Comparison of ENCODE assay signal across 1 cellular context in the genomic region with DNA sequence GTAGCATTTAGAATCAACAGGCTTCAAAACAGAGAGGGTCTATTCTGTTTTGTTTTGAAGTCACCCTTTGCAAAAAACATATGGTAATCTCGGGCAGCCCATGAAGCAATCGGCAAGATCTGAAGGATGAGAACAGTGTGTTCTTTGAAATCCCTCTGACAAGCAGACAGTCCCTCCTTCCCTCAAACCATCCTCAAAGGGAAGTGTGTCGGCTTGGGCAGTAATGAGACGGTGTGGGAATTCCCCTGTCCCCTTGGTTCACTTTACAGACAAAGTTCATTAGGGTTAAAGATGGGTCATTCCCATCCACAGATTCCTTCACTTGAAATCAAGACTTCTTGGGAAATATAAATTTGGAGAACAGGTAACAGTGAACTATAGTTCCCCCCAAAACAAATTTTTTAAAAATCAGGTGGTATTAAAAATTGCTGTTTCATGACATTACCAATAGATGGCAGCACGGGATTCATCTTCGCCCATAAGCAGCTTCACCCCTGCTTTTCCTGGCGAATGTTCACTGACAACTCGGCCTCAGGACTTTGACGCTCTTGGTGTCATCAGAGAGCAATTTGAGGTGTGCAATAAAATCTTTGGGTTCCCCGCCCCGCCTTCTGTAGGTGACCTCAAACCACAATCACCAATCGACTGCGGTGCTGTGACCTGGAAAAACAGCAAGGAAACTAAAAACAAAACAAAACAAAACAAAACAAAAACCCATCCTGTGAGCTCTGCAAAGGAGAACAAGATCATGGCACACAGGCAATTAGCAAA.
TF ChIP-seq lines count a peak whose summit lies in the region.

No MANE protein-coding gene starts in this region.

TF ChIP-seq in GM12878, 131 proteins besides CTCF, POLR2A, EP300 and RAD21 (continued from another document):
- no peak for TF ChIP-seq E4F1 (IDR thresholded peaks at IDR 0.05; ENCODE audit: borderline replicate concordance, partially characterized antibody)
- peak; percentile 50; the same call in 1 of the 2 replicates for TF ChIP-seq MEF2A (IDR thresholded peaks at IDR 0.05; ENCODE audit: insufficient read depth, low read depth, low read length)
TF ChIP-seq in GM12878: peak in this region for 51.
